Comparison of ENCODE assay signal across 8 cellular contexts in the genomic region with DNA sequence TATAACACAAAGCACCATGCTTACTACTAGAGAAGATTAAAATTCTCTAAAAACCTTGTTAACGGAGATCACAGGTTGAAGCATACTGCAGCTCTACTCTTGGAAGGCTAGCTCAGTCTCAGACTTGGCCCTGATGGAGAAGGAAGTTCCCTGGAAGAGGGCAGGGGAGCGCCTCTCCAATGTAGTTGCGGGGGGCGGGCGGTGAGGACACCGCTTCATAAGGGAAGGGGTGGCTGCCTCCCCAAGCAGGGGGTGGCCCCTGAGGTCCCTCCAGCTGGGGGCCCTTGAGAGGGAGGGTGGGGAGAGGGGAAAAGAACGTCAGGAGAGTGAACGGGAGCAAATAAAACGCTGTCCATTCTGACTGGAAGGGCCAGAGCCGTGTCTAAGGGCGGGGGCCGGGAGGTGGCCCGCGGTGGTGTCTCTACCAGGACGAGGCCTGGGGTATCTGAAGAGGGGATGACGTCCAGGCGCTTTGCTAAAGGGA. TPM values are rescaled to one million over a fixed set of nuclear protein-coding genes. Genes with fewer than 3 reads are reported as not detected.
DNase-seq lines count a peak whose midpoint lies in the region; ATAC-seq, FAIRE-seq and TF ChIP-seq lines count a peak whose summit lies in the region.

No MANE protein-coding gene starts in this region.

- ATAC-seq in HG02571 (IDR thresholded peaks at IDR 0.05; ENCODE audit: unreplicated experiment) = peak; percentile 24
- ATAC-seq in stimulated activated naive CD8-positive, alpha-beta T cell treated with anti-CD3 and anti-CD28 coated beads, Interleukin-15, amount 100 ng/mL, for 72 hours = peak; percentile 45

- H4K20me1 ChIP-seq in keratinocyte (ENCODE audit: control insufficient read depth, extremely low read depth, insufficient read depth, low read length) = peaks cover 9% of the 10 kb centered on the region

- H3K4me3 Mint-ChIP-seq in activated CD4-positive, alpha-beta T cell treated with anti-CD3 and anti-CD28 coated beads, Interleukin-2, amount 10 ng/mL, durations not matched to agents 7 days and 5 days = no peak overlapping the region
- H3K4me3 Mint-ChIP-seq in stimulated activated naive CD8-positive, alpha-beta T cell treated with anti-CD3 and anti-CD28 coated beads, Interleukin-15, amount 100 ng/mL, for 72 hours = no peak overlapping the region

- peak; percentile 13 for DNase-seq in activated CD4-positive, alpha-beta T cell treated with anti-CD3 and anti-CD28 coated beads, Interleukin-2, amount 10 ng/mL, durations not matched to agents 7 days and 5 days
- DNase-seq in activated CD4-positive, alpha-beta T cell treated with anti-CD3 and anti-CD28 coated beads, Interleukin-2, amount 50 U/mL, for 4 hours = no peak
- peak; percentile 51 for DNase-seq in NCI-H2196 treated with DMSO at 0.1 percent for 48 hours (lab: John Stamatoyannopoulos, UW; ENCODE audit: unreplicated experiment)
- peak in 1 of 2 donors; percentile 37 for DNase-seq in breast epithelium (ENCODE audit: low spot score in 2 of 2)
- no peak for DNase-seq in keratinocyte (ENCODE audit: low read depth, low spot score)
- no peak for DNase-seq in stimulated activated naive CD8-positive, alpha-beta T cell treated with anti-CD3 and anti-CD28 coated beads, Interleukin-15, amount 100 ng/mL, for 72 hours
- no peak for DNase-seq in mesenteric fat pad (ENCODE audit: low spot score)

- H3K27me3 Mint-ChIP-seq in activated CD4-positive, alpha-beta T cell treated with anti-CD3 and anti-CD28 coated beads, Interleukin-2, amount 10 ng/mL, durations not matched to agents 7 days and 5 days = peaks cover 17% of the 10 kb centered on the region
- peaks cover 8% of the 10 kb centered on the region for H3K27me3 Mint-ChIP-seq in stimulated activated naive CD8-positive, alpha-beta T cell treated with anti-CD3 and anti-CD28 coated beads, Interleukin-15, amount 100 ng/mL, for 72 hours

- no peaks in the 10 kb centered on the region for H3K36me3 ChIP-seq in breast epithelium
- H3K36me3 ChIP-seq in keratinocyte (ENCODE audit: control insufficient read depth in 2 of 2, extremely low read depth in 1 of 2, insufficient read depth in 2 of 2, low read length in 2 of 2) = no peaks in the 10 kb centered on the region

- no peaks in the 10 kb centered on the region for H3K9me3 Mint-ChIP-seq in activated CD4-positive, alpha-beta T cell treated with anti-CD3 and anti-CD28 coated beads, Interleukin-2, amount 10 ng/mL, durations not matched to agents 7 days and 5 days
- H3K9me3 Mint-ChIP-seq in stimulated activated naive CD8-positive, alpha-beta T cell treated with anti-CD3 and anti-CD28 coated beads, Interleukin-15, amount 100 ng/mL, for 72 hours = no peaks in the 10 kb centered on the region

- H3K4me2 ChIP-seq in keratinocyte (ENCODE audit: control insufficient read depth, extremely low read depth, insufficient read depth, low read depth, low read length) = peak overlapping the region; percentile 85

- H3K4me1 ChIP-seq in breast epithelium (peaks cover 0 to 22% of the 10 kb centered on the region in 2 donors), keratinocyte (ENCODE audit: control insufficient read depth, extremely low read depth, insufficient read depth, low read length) (peaks cover 24% of the 10 kb centered on the region)

- H2AFZ ChIP-seq in keratinocyte (ENCODE audit: control insufficient read depth, low read length) = peak overlapping the region; percentile 99

- no peaks in the 10 kb centered on the region for H3K9me1 ChIP-seq in keratinocyte (ENCODE audit: control insufficient read depth, extremely low read depth, insufficient read depth, low read length)

- dilution Hi-C loops in keratinocyte (cut with MboI; ENCODE audit: extremely low pct_ligation_motif_present, low sequenced_read_pairs) = no loop called here

- POLR2A ChIA-PET in activated CD4-positive, alpha-beta T cell treated with anti-CD3 and anti-CD28 coated beads, Interleukin-2, amount 10 ng/mL, durations not matched to agents 7 days and 5 days (lab: Charles Lee) = interaction anchor here (1.0 kb wide), 1 partner anchor 1032 kb away, joined by 3 read pairs; no protein-coding TSS in a partner anchor

- H3K79me2 ChIP-seq in keratinocyte (ENCODE audit: control insufficient read depth, insufficient read depth, low read length) = peaks cover 43% of the 10 kb centered on the region

- no peak overlapping the region for H3K27ac Mint-ChIP-seq in activated CD4-positive, alpha-beta T cell treated with anti-CD3 and anti-CD28 coated beads, Interleukin-2, amount 10 ng/mL, durations not matched to agents 7 days and 5 days
- H3K27ac Mint-ChIP-seq in stimulated activated naive CD8-positive, alpha-beta T cell treated with anti-CD3 and anti-CD28 coated beads, Interleukin-15, amount 100 ng/mL, for 72 hours = no peak overlapping the region

- CTCF ChIA-PET in activated CD4-positive, alpha-beta T cell treated with anti-CD3 and anti-CD28 coated beads, Interleukin-2, amount 10 ng/mL, durations not matched to agents 7 days and 5 days (lab: Charles Lee) = no interaction called here

- peak overlapping the region; percentile 97 to 100 for H3K27ac ChIP-seq in breast epithelium
- H3K27ac ChIP-seq in keratinocyte (ENCODE audit: control insufficient read depth, insufficient read depth, low read length) = peak overlapping the region; percentile 95

- H3K4me1 Mint-ChIP-seq in activated CD4-positive, alpha-beta T cell treated with anti-CD3 and anti-CD28 coated beads, Interleukin-2, amount 10 ng/mL, durations not matched to agents 7 days and 5 days = peaks cover 21% of the 10 kb centered on the region
- H3K4me1 Mint-ChIP-seq in stimulated activated naive CD8-positive, alpha-beta T cell treated with anti-CD3 and anti-CD28 coated beads, Interleukin-15, amount 100 ng/mL, for 72 hours = no peaks in the 10 kb centered on the region

- no peak for TF ChIP-seq POLR2A in breast epithelium (IDR thresholded peaks at IDR 0.05)

- H3K4me3 ChIP-seq in breast epithelium (peak overlapping the region; percentile 72 to 89 (median 84)), keratinocyte (ENCODE audit: control insufficient read depth in 2 of 3, extremely low read depth in 1 of 3, insufficient read depth in 2 of 3, low read depth in 1 of 3, low read length in 3 of 3) (peak overlapping the region; percentile 89 to 92 (median 89))

- H3K9me3 ChIP-seq in breast epithelium = no peaks in the 10 kb centered on the region
- H3K9me3 ChIP-seq in keratinocyte (ENCODE audit: control insufficient read depth, low read depth, low read length) = no peaks in the 10 kb centered on the region

- peak overlapping the region; percentile 96 for H3K9ac ChIP-seq in keratinocyte (ENCODE audit: control insufficient read depth, extremely low read depth, insufficient read depth, low read length)

- no peaks in the 10 kb centered on the region for H3K27me3 ChIP-seq in breast epithelium
- no peaks in the 10 kb centered on the region for H3K27me3 ChIP-seq in keratinocyte (ENCODE audit: control insufficient read depth, extremely low read depth, insufficient read depth, low read length)

- intact Hi-C loops in breast epithelium (cut with DNase I; ENCODE audit: low total_unique reads) = no loop called here

- no peak for FAIRE-seq in keratinocyte (lab: Jason Lieb, UNC)

- TF ChIP-seq CTCF in breast epithelium (IDR thresholded peaks at IDR 0.05) = no peak
- TF ChIP-seq CTCF in keratinocyte (optimal IDR thresholded peaks at IDR 0.05 in 1 of 3, IDR thresholded peaks at IDR 0.05 in 1 of 3, conservative IDR thresholded peaks at IDR 0.05 in 1 of 3; ENCODE audit: extremely low read depth in 1 of 3, insufficient read depth in 2 of 3, low read length in 3 of 3) = no peak

- no peaks in the 10 kb centered on the region for H3K36me3 Mint-ChIP-seq in activated CD4-positive, alpha-beta T cell treated with anti-CD3 and anti-CD28 coated beads, Interleukin-2, amount 10 ng/mL, durations not matched to agents 7 days and 5 days (ENCODE audit: low read depth)

RNA-seq across cellular contexts. Expression of a gene that starts 0.6 kb away (rescaled TPM):
- total RNA-seq in activated CD4-positive, alpha-beta T cell treated with anti-CD3 and anti-CD28 coated beads, Interleukin-2, amount 10 ng/mL, durations not matched to agents 7 days and 5 days = 10 to 100 TPM; 38.2 to 42.5 TPM
- total RNA-seq in breast epithelium = 100 to 1,000 TPM in 1 of 3 donors, 10 to 100 TPM in 2; 82.9 to 118 (median 100.0) TPM
- 13.4 to 22.4 TPM (median 14.2 TPM) in 3 replicates for polyA plus RNA-seq in keratinocyte
- polyA plus RNA-seq in keratinocyte (2011; ENCODE audit: low read depth) = 107 TPM
- 8.1 and 13.8 TPM in 2 replicates for polyA plus RNA-seq in keratinocyte (2011; cell fraction: cytosol; rRNA removed)
- polyA plus RNA-seq in keratinocyte (2011; cell fraction: nucleus; rRNA removed) = 25.8 and 29.9 TPM in 2 replicates
- 19.8 and 33.1 TPM in 2 replicates for polyA plus RNA-seq in keratinocyte (2012; ENCODE audit: low replicate concordance)
- polyA minus RNA-seq in keratinocyte = 3.3 to 44.5 TPM (median 20.2 TPM) in 3 replicates
- 12.3 TPM for polyA minus RNA-seq in keratinocyte (2011; cell fraction: cytosol; rRNA and poly(A)+ RNA removed)
- polyA minus RNA-seq in keratinocyte (2011; cell fraction: nucleus; rRNA and poly(A)+ RNA removed) = 27.2 and 57.8 TPM in 2 replicates
- total RNA-seq in mesenteric fat pad = 53.3 TPM

Comparison
In these comparisons a context has a peak if more than half of its experiments do, and no peak if none do; other contexts are left out.
1. DNase-seq: peak in activated CD4-positive, alpha-beta T cell treated with anti-CD3 and anti-CD28 coated beads, Interleukin-2, amount 10 ng/mL, durations not matched to agents 7 days and 5 days (single experiment) and NCI-H2196 treated with DMSO at 0.1 percent for 48 hours (single experiment); none in activated CD4-positive, alpha-beta T cell treated with anti-CD3 and anti-CD28 coated beads, Interleukin-2, amount 50 U/mL, for 4 hours (0 of 2), keratinocyte (single experiment), stimulated activated naive CD8-positive, alpha-beta T cell treated with anti-CD3 and anti-CD28 coated beads, Interleukin-15, amount 100 ng/mL, for 72 hours (0 of 2) and mesenteric fat pad (single experiment).